In the genomic region with DNA sequence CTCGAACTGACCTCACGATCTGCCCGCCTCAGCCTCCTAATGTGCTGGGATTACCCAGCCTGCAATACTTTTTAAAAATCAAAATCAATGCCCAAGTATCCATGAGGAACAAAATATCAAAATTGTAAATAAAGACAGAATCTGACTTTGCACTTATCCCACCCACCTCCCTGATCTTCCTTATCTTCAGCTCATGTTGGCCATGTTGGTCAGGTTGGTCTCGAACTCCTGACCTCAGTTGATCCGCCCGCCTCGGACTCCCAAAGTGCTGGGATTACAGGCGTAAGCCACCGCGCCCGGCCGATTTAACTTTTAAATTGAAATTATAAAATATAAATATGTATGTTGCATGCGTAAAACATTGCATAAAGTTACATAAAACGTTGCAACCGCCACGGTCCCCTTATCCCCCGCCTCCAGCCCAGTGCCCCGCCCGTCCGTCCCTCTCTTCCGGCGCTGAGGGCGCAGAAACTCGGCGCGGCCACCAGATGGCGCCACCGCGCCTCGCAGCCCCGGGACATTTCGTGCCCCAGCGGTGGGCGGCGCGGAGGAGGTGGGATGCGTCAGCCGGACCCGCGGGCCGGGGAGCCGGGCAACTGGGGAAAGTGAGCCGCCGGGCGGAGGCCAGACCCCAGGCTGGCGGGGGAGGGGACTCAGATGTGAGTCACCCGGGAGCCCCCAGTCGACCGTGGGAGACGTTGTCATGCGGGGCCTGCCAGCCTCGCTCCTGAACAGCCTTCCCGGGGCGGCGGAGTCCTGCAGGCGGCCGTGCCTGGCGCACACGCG, we compare ENCODE assay signal across 8 cellular contexts. TPM values are rescaled to one million over a fixed set of nuclear protein-coding genes. Genes with fewer than 3 reads are reported as not detected.
DNase-seq lines count a peak whose midpoint lies in the region; ATAC-seq and TF ChIP-seq lines count a peak whose summit lies in the region.

No MANE protein-coding gene starts in this region.

- no peaks in the 10 kb centered on the region for H3K9me3 Mint-ChIP-seq in activated naive CD8-positive, alpha-beta T cell treated with anti-CD3 and anti-CD28 coated beads, Interleukin-2, amount 10 ng/mL, durations not matched to agents 7 days and 5 days

- no peaks in the 10 kb centered on the region for H3K9me3 ChIP-seq in Loucy (ENCODE audit: insufficient read depth, low read depth, low read length)
- H3K9me3 ChIP-seq in cardiac muscle cell (ENCODE audit: low read depth): no peaks in the 10 kb centered on the region
- H3K9me3 ChIP-seq in trophoblast cell (ENCODE audit: insufficient read depth, low read depth, low read length): no peaks in the 10 kb centered on the region
- no peaks in the 10 kb centered on the region for H3K9me3 ChIP-seq in tibial artery

- peak overlapping the region; percentile 94 for H3K4me3 Mint-ChIP-seq in activated naive CD8-positive, alpha-beta T cell treated with anti-CD3 and anti-CD28 coated beads, Interleukin-2, amount 10 ng/mL, durations not matched to agents 7 days and 5 days

- peaks cover 26% of the 10 kb centered on the region for H3K4me1 ChIP-seq in Loucy (ENCODE audit: insufficient read depth, low read length, poor library complexity, severe bottlenecking)
- peaks cover 12% of the 10 kb centered on the region for H3K4me1 ChIP-seq in cardiac muscle cell (ENCODE audit: low read depth)
- peaks cover 11 to 13% of the 10 kb centered on the region in 2 experiments for H3K4me1 ChIP-seq in trophoblast cell (ENCODE audit: control insufficient read depth in 1 of 2, insufficient read depth in 2 of 2, low read length in 2 of 2)
- peaks cover 6 to 20% (median 15%) of the 10 kb centered on the region in 4 donors for H3K4me1 ChIP-seq in tibial artery

- no peaks in the 10 kb centered on the region for H3F3A ChIP-seq in Loucy (ENCODE audit: low read depth)

- no CpG with 5 or more reads among the region's 60 CpGs for WGBS in trophoblast cell (ENCODE audit: extremely low coverage, insufficient coverage, insufficient read length)

- peak overlapping the region; percentile 82 for H4K12ac ChIP-seq in trophoblast cell (ENCODE audit: low read depth, low read length)

- no peaks in the 10 kb centered on the region for H3K27me3 ChIP-seq in Loucy (ENCODE audit: insufficient read depth, low read length, poor library complexity, severe bottlenecking)
- H3K27me3 ChIP-seq in cardiac muscle cell: no peaks in the 10 kb centered on the region
- H3K27me3 ChIP-seq in trophoblast cell (ENCODE audit: insufficient read depth, low read length): no peaks in the 10 kb centered on the region
- H3K27me3 ChIP-seq in tibial artery: no peaks in the 10 kb centered on the region

- H2AK5ac ChIP-seq in trophoblast cell (ENCODE audit: low read length): peak overlapping the region; percentile 88

- H4K8ac ChIP-seq in trophoblast cell (ENCODE audit: low read depth, low read length): peak overlapping the region; percentile 86

- peak overlapping the region; percentile 96 for H2BK120ac ChIP-seq in trophoblast cell (ENCODE audit: insufficient read depth, low read length, poor library complexity)

- TF ChIP-seq CTCF in Loucy (conservative IDR thresholded peaks at IDR 0.05; ENCODE audit: low read length) (peak; percentile 79), cardiac muscle cell (IDR thresholded peaks at IDR 0.05; ENCODE audit: low read depth, low read length) (peak; percentile 89), tibial artery (IDR thresholded peaks at IDR 0.05) (peak; percentile 96 to 99)

- H2BK5ac ChIP-seq in trophoblast cell (ENCODE audit: low read depth, low read length, poor library complexity): peak overlapping the region; percentile 98

- H3K27me3 Mint-ChIP-seq in activated naive CD8-positive, alpha-beta T cell treated with anti-CD3 and anti-CD28 coated beads, Interleukin-2, amount 10 ng/mL, durations not matched to agents 7 days and 5 days: no peaks in the 10 kb centered on the region

- intact Hi-C loops in tibial artery (cut with DNase I; ENCODE audit: low total_unique reads): loop anchor here (1.0 to 2.0 kb wide), 2 partner anchors 104 to 137 kb away; no protein-coding TSS in a partner anchor

- peaks cover 21% of the 10 kb centered on the region for H3K36me3 Mint-ChIP-seq in activated naive CD8-positive, alpha-beta T cell treated with anti-CD3 and anti-CD28 coated beads, Interleukin-2, amount 10 ng/mL, durations not matched to agents 7 days and 5 days

- H3K4me2 ChIP-seq in Loucy (ENCODE audit: low read depth, low read length, poor library complexity, severe bottlenecking) (peak overlapping the region; percentile 96), trophoblast cell (ENCODE audit: low read length) (peak overlapping the region; percentile 64)

- H3K79me2 ChIP-seq in Loucy (ENCODE audit: insufficient read depth, low read length) (peaks cover 21% of the 10 kb centered on the region), trophoblast cell (ENCODE audit: control insufficient read depth, insufficient read depth, low read length, poor library complexity) (peaks cover 30% of the 10 kb centered on the region)

- H4K91ac ChIP-seq in trophoblast cell (ENCODE audit: low read depth, low read length): peak overlapping the region; percentile 95

- H3K36me3 ChIP-seq in Loucy (ENCODE audit: insufficient read depth, low read length): no peaks in the 10 kb centered on the region
- H3K36me3 ChIP-seq in cardiac muscle cell: no peaks in the 10 kb centered on the region
- peaks cover 16 to 18% of the 10 kb centered on the region in 2 experiments for H3K36me3 ChIP-seq in trophoblast cell (ENCODE audit: control insufficient read depth in 1 of 2, insufficient read depth in 2 of 2, low read length in 2 of 2)
- H3K36me3 ChIP-seq in tibial artery: peaks cover 13 to 15% (median 14%) of the 10 kb centered on the region in 3 donors

- H2AFZ ChIP-seq in Loucy (ENCODE audit: low read length) (peak overlapping the region; percentile 85; the same call in 1 of the 2 replicates), trophoblast cell (ENCODE audit: insufficient read depth, low read length, poor library complexity) (peak overlapping the region; percentile 86)

- POLR2A ChIA-PET in activated naive CD8-positive, alpha-beta T cell treated with anti-CD3 and anti-CD28 coated beads, Interleukin-2, amount 10 ng/mL, durations not matched to agents 7 days and 5 days (lab: Charles Lee): interaction anchor here (0.5 to 5.6 kb wide), 10 partner anchors 20 to 235 kb away, joined by 3 to 207 read pairs (median 68); no protein-coding TSS in a partner anchor

- no peak overlapping the region for H3K23ac ChIP-seq in trophoblast cell (ENCODE audit: low read length)

- peak; percentile 97 for DNase-seq in CD1c-positive myeloid dendritic cell (ENCODE audit: extremely low spot score)
- peak; percentile 62 for DNase-seq in SKM-1 (lab: John Stamatoyannopoulos, UW; ENCODE audit: unreplicated experiment)
- DNase-seq in activated naive CD8-positive, alpha-beta T cell treated with anti-CD3 and anti-CD28 coated beads, Interleukin-2, amount 10 ng/mL, durations not matched to agents 7 days and 5 days: peak; percentile 94
- DNase-seq in cardiac muscle cell (ENCODE audit: low read depth in 1 of 2, low spot score in 1 of 2): peak; percentile 90 to 92
- DNase-seq in trophoblast cell: peak; percentile 92 to 94
- peak; percentile 86 to 94 for DNase-seq in tibial artery

- peaks cover 47% of the 10 kb centered on the region for H3K79me1 ChIP-seq in trophoblast cell (ENCODE audit: low read length)

- H4K20me1 ChIP-seq in Loucy (ENCODE audit: insufficient read depth, low read length, poor library complexity, severe bottlenecking): peaks cover 22% of the 10 kb centered on the region

- peak overlapping the region; percentile 96 for H3K4ac ChIP-seq in trophoblast cell (ENCODE audit: low read depth, low read length)

- no peak overlapping the region for H3K27ac ChIP-seq in cardiac muscle cell
- peak overlapping the region; percentile 89 for H3K27ac ChIP-seq in trophoblast cell (ENCODE audit: low read depth, low read length)
- peak overlapping the region; percentile 96 for H3K27ac ChIP-seq in tibial artery

- H3K9ac ChIP-seq in Loucy (ENCODE audit: low read depth, low read length, poor library complexity, severe bottlenecking) (no peak overlapping the region), trophoblast cell (ENCODE audit: low read length) (peak overlapping the region; percentile 24)

- peak; percentile 21 for ATAC-seq in GM21367 (IDR thresholded peaks at IDR 0.05; ENCODE audit: unreplicated experiment)
- ATAC-seq in activated naive CD8-positive, alpha-beta T cell treated with anti-CD3 and anti-CD28 coated beads, Interleukin-2, amount 10 ng/mL, durations not matched to agents 7 days and 5 days (ENCODE audit: low read depth): peak; percentile 34

- peak overlapping the region; percentile 98 for H3K18ac ChIP-seq in trophoblast cell (ENCODE audit: low read length)

- peak overlapping the region; percentile 76 for H3K27ac Mint-ChIP-seq in activated naive CD8-positive, alpha-beta T cell treated with anti-CD3 and anti-CD28 coated beads, Interleukin-2, amount 10 ng/mL, durations not matched to agents 7 days and 5 days

- peak overlapping the region; percentile 97 for H3K14ac ChIP-seq in trophoblast cell (ENCODE audit: low read length)

- H2BK12ac ChIP-seq in trophoblast cell (ENCODE audit: low read length): peak overlapping the region; percentile 84

- H3K4me3 ChIP-seq in Loucy (ENCODE audit: low read length, poor library complexity, severe bottlenecking) (peak overlapping the region; percentile 80), cardiac muscle cell (peak overlapping the region; percentile 96), trophoblast cell (ENCODE audit: low read depth, low read length) (peak overlapping the region; percentile 76), tibial artery (peak overlapping the region; percentile 97 to 98)

- H3K4me1 Mint-ChIP-seq in activated naive CD8-positive, alpha-beta T cell treated with anti-CD3 and anti-CD28 coated beads, Interleukin-2, amount 10 ng/mL, durations not matched to agents 7 days and 5 days: peaks cover 14% of the 10 kb centered on the region

- H3K9me2 ChIP-seq in Loucy (replicated peaks; ENCODE audit: low read depth, low read length): no peaks in the 10 kb centered on the region

RNA-seq across cellular contexts. Expression of a gene that starts 1.5 kb away (rescaled TPM):
- total RNA-seq in activated naive CD8-positive, alpha-beta T cell treated with anti-CD3 and anti-CD28 coated beads, Interleukin-2, amount 10 ng/mL, durations not matched to agents 7 days and 5 days: 10 to 100 TPM; 83.1 to 85.4 TPM
- 44.8 and 75.2 TPM in 2 replicates for total RNA-seq in cardiac muscle cell
- polyA plus RNA-seq in cardiac muscle cell: 30.5 and 66.4 TPM in 2 replicates
- polyA plus RNA-seq in trophoblast cell (2013): 89.4 and 93.2 TPM in 2 replicates

RNA-seq across cellular contexts. Expression of a gene that starts 17.7 kb away (rescaled TPM):
- 10 to 100 TPM; 74.9 to 83.3 TPM for total RNA-seq in activated naive CD8-positive, alpha-beta T cell treated with anti-CD3 and anti-CD28 coated beads, Interleukin-2, amount 10 ng/mL, durations not matched to agents 7 days and 5 days
- 78.6 and 127 TPM in 2 replicates for total RNA-seq in cardiac muscle cell
- polyA plus RNA-seq in cardiac muscle cell: 42.5 and 66.9 TPM in 2 replicates
- polyA plus RNA-seq in trophoblast cell (2013): 103 and 105 TPM in 2 replicates

RNA-seq across cellular contexts. Expression of a gene that starts 47.0 kb away (rescaled TPM):
- 10 to 100 TPM; 46.5 to 48.5 TPM for total RNA-seq in activated naive CD8-positive, alpha-beta T cell treated with anti-CD3 and anti-CD28 coated beads, Interleukin-2, amount 10 ng/mL, durations not matched to agents 7 days and 5 days
- total RNA-seq in cardiac muscle cell: 76.7 and 93.0 TPM in 2 replicates
- 287 and 292 TPM in 2 replicates for polyA plus RNA-seq in cardiac muscle cell
- polyA plus RNA-seq in trophoblast cell (2013): 79.5 and 82.1 TPM in 2 replicates
